Comparison of ENCODE assay signal across 2 cellular contexts in genomic region chr3:135197856-135198255, GRCh38.
A peak's percentile ranks its signal among the peaks of the same experiment; 100 is the strongest.
TF ChIP-seq lines count a peak whose summit lies in the region.

No MANE protein-coding gene starts in this region.

TF ChIP-seq in HepG2, 621 proteins besides CTCF, POLR2A, EP300 and RAD21 (continued from another document):
- TF ChIP-seq ZBTB26 (CRISPR knock-in tag; IDR thresholded peaks at IDR 0.05; ENCODE audit: borderline replicate concordance) = no peak

TF ChIP-seq in K562, 482 proteins besides CTCF, POLR2A, EP300 and RAD21 (continued from another document):
- TF ChIP-seq MAFK (IDR thresholded peaks at IDR 0.05; ENCODE audit: low read length) (peak; percentile 29; the same call in 1 of the 2 replicates), CHAMP1 (IDR thresholded peaks at IDR 0.05) (no peak), ZNF316 (IDR thresholded peaks at IDR 0.05) (peak; percentile 35; the same call in 1 of the 2 replicates)
